In genomic region chr2:278312-278932, GRCh38 we compare ENCODE assay signal across 31 cellular contexts. TPM values are rescaled to one million over a fixed set of nuclear protein-coding genes. Genes with fewer than 3 reads are reported as not detected.
"Had no signal": no experiment of that assay in that cellular context is flagged by ENCODE, and none has a peak within 500 bp of the region (broad histone marks: within the 10 kb centered on the region; RNA-seq: fewer than 3 reads in every experiment).

No MANE protein-coding gene starts in this region.

- H3K27me3 ChIP-seq: SJCRH30 had no signal

- H3K27me3 Mint-ChIP-seq: activated CD4-positive, alpha-beta memory T cell treated with anti-CD3 and anti-CD28 coated beads for 36 hours; activated CD4-positive, alpha-beta T cell treated with anti-CD3 and anti-CD28 coated beads, Interleukin-2, amount 10 ng/mL, durations not matched to agents 7 days and 5 days; activated naive CD4-positive, alpha-beta T cell treated with anti-CD3 and anti-CD28 coated beads, Interleukin-2, amount 10 ng/mL, durations not matched to agents 7 days and 5 days; activated naive CD8-positive, alpha-beta T cell treated with anti-CD3 and anti-CD28 coated beads for 36 hours had no signal

- H3K9ac ChIP-seq: KMS-11, SK-N-SH had no signal

- H3K4me1 ChIP-seq: SJCRH30 had no signal

- H3K4me1 Mint-ChIP-seq: activated CD4-positive, alpha-beta T cell treated with anti-CD3 and anti-CD28 coated beads, Interleukin-2, amount 10 ng/mL, durations not matched to agents 7 days and 5 days had no signal

- H3K9me3 ChIP-seq: SJCRH30, SK-N-SH had no signal

- H3K27ac Mint-ChIP-seq: activated CD4-positive, alpha-beta memory T cell treated with anti-CD3 and anti-CD28 coated beads for 36 hours; activated CD4-positive, alpha-beta T cell treated with anti-CD3 and anti-CD28 coated beads, Interleukin-2, amount 10 ng/mL, durations not matched to agents 7 days and 5 days; activated naive CD4-positive, alpha-beta T cell treated with anti-CD3 and anti-CD28 coated beads, Interleukin-2, amount 10 ng/mL, durations not matched to agents 7 days and 5 days; activated naive CD8-positive, alpha-beta T cell treated with anti-CD3 and anti-CD28 coated beads for 36 hours; activated T-helper 2 cell treated with anti-CD3 and anti-CD28 coated beads, Interferon-gamma antibody, Interleukin-2, Interleukin-4, amounts not matched to agents 10 μg/mL and 5 μg/mL and 100 μg/mL, durations not matched to agents 14 hours and 24 hours and 36 hours had no signal

- ATAC-seq: Panc1 had no signal

- H3K9me3 Mint-ChIP-seq: activated CD4-positive, alpha-beta memory T cell treated with anti-CD3 and anti-CD28 coated beads for 36 hours; activated CD4-positive, alpha-beta T cell treated with anti-CD3 and anti-CD28 coated beads, Interleukin-2, amount 10 ng/mL, durations not matched to agents 7 days and 5 days; activated naive CD4-positive, alpha-beta T cell treated with anti-CD3 and anti-CD28 coated beads, Interleukin-2, amount 10 ng/mL, durations not matched to agents 7 days and 5 days; activated naive CD8-positive, alpha-beta T cell treated with anti-CD3 and anti-CD28 coated beads for 36 hours; activated T-helper 2 cell treated with anti-CD3 and anti-CD28 coated beads, Interferon-gamma antibody, Interleukin-2, Interleukin-4, amounts not matched to agents 10 μg/mL and 5 μg/mL and 100 μg/mL, durations not matched to agents 14 hours and 24 hours and 36 hours had no signal

- H3K4me3 ChIP-seq: SJCRH30 had no signal

- H3K4me2 ChIP-seq: KMS-11, SK-N-SH had no signal

- DNase-seq: activated CD4-positive, alpha-beta memory T cell treated with anti-CD3 and anti-CD28 coated beads for 36 hours; activated CD4-positive, alpha-beta T cell treated with anti-CD3 and anti-CD28 coated beads, Interleukin-2, amount 10 ng/mL, durations not matched to agents 7 days and 5 days; activated CD4-positive, CD25-positive, alpha-beta regulatory T cell; activated CD8-positive, alpha-beta memory T cell treated with anti-CD3 and anti-CD28 coated beads for 24 hours; activated gamma-delta T cell treated with Interleukin-2 at 50 U/mL for 16 hours; activated naive CD4-positive, alpha-beta T cell treated with anti-CD3 and anti-CD28 coated beads, Interleukin-2, amount 10 ng/mL, durations not matched to agents 7 days and 5 days; activated naive CD8-positive, alpha-beta T cell treated with anti-CD3 and anti-CD28 coated beads for 36 hours; activated T-cell treated with anti-CD3 and anti-CD28 coated beads, Interleukin-2, amount 50 U/mL, for 48 hours; aorta; central memory CD4-positive, alpha-beta T cell; NCI-H1092; NCI-H1417; NCI-H2029; NCI-H2107; NCI-H2171 treated with DMSO at 0.1 percent for 48 hours; NCI-H226; NCI-H510A; NCI-H69; NK-92 treated with Interleukin-12 subunit alpha and Interleukin-12 subunit beta, amount 100 ng/mL, for 24 hours; OCI-M1; Right ventricle myocardium superior; SJCRH30; SK-N-SH; T-helper 1 cell had no signal

- H3K27ac ChIP-seq: KMS-11, RWPE1, SJCRH30, VCaP had no signal

- H3K4me3 Mint-ChIP-seq: activated CD4-positive, alpha-beta memory T cell treated with anti-CD3 and anti-CD28 coated beads for 36 hours; activated CD4-positive, alpha-beta T cell treated with anti-CD3 and anti-CD28 coated beads, Interleukin-2, amount 10 ng/mL, durations not matched to agents 7 days and 5 days; activated naive CD4-positive, alpha-beta T cell treated with anti-CD3 and anti-CD28 coated beads, Interleukin-2, amount 10 ng/mL, durations not matched to agents 7 days and 5 days; activated naive CD8-positive, alpha-beta T cell treated with anti-CD3 and anti-CD28 coated beads for 36 hours had no signal

RNA-seq across cellular contexts. Expression of gene ALKAL2, which starts 9.5 kb away (rescaled TPM):
- total RNA-seq: activated CD4-positive, alpha-beta memory T cell treated with anti-CD3 and anti-CD28 coated beads for 36 hours; activated CD4-positive, alpha-beta T cell treated with anti-CD3 and anti-CD28 coated beads, Interleukin-2, amount 10 ng/mL, durations not matched to agents 7 days and 5 days; activated naive CD8-positive, alpha-beta T cell treated with anti-CD3 and anti-CD28 coated beads for 36 hours; bronchial epithelial cell; MCF 10A; Right ventricle myocardium superior had no signal
- polyA plus RNA-seq: SK-N-SH had no signal
